Comparison of ENCODE assay signal across 8 cellular contexts in the genomic region with DNA sequence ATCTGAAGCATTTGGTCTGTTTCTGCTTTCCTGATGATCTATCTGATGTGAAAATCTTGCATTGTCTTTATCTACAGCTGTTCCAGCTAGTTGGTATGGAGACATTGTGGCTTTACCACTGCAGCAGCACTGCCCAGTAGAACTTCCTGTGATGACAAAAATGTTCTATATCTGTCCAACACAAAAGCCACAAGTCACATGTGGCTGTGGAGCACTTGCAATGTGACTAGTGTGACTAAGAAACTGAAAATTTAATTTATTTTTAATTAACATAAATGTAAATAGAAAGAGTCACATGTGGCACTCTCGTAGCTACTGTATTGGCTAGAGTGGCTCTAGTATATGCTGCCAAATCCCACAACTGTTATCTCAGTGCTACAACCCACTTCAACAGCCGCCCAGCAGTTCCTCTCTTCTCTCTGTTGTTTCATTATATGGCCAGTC.
DNase-seq lines count a peak whose midpoint lies in the region; ATAC-seq, FAIRE-seq and TF ChIP-seq lines count a peak whose summit lies in the region.

No MANE protein-coding gene starts in this region.

- H3K4me2 ChIP-seq in K562 (ENCODE audit: insufficient read depth, low read length) = no peak overlapping the region

- POLR2A ChIA-PET in K562 (lab: Yijun Ruan, JAX) = no interaction called here

- H3K9me3 ChIP-seq in K562 (replicated peaks; ENCODE audit: control insufficient read depth, insufficient read depth, low read depth, low read length) (no peaks in the 10 kb centered on the region), ovary (no peaks in the 10 kb centered on the region)

- intact Hi-C loops in K562 (cut with micrococcal nuclease) = no loop called here
- intact Hi-C loops in ovary (cut with DNase I) = no loop called here

- H3K4me1 ChIP-seq in K562 (replicated peaks in 1 of 2; ENCODE audit: control insufficient read depth in 2 of 2, insufficient read depth in 2 of 2, low read length in 2 of 2) (no peaks in the 10 kb centered on the region), ovary (ENCODE audit: insufficient read depth) (peaks cover 1% of the 10 kb centered on the region)

- peak; percentile 77 for DNase-seq in GM06990 (ENCODE audit: extremely low read depth, insufficient read length)
- DNase-seq in HL-60 (ENCODE audit: low read depth in 1 of 2, low spot score in 1 of 2) = peak; percentile 46 to 48
- no peak for DNase-seq in K562 (ENCODE audit: extremely low read depth in 1 of 4, low spot score in 3 of 4)
- no peak for DNase-seq in coronary artery (ENCODE audit: low spot score)
- DNase-seq in COLO668 (lab: John Stamatoyannopoulos, UW; ENCODE audit: unreplicated experiment) = no peak
- no peak for DNase-seq in ovary
- DNase-seq in H7 = no peak

- whole genome bisulfite sequencing in K562 (ENCODE audit: insufficient coverage, low coverage, missing lambda C conversion rate) = 0% methylated on average over 2 of the region's 2 CpGs
- 60 to 70% (median 63%) methylated on average over 2 of the region's 2 CpGs for WGBS in ovary, 3 donors

- CTCF ChIA-PET in K562 (lab: Yijun Ruan, JAX; ENCODE audit: low intra/inter-chr PET ratio) = no interaction called here

- BruUV-seq in K562 (replicated peaks; lab: Mats Ljungman, UMichigan) = no TSS peak

- H3K79me2 ChIP-seq in K562 (ENCODE audit: control insufficient read depth, insufficient read depth, low read length) = no peaks in the 10 kb centered on the region

- no peak for FAIRE-seq in K562 (lab: Jason Lieb, UNC)

- TF ChIP-seq EP300 in K562 (IDR thresholded peaks at IDR 0.05; ENCODE audit: low read length) (no peak), ovary (IDR thresholded peaks at IDR 0.05) (no peak)

- no peak overlapping the region for H3K9ac ChIP-seq in K562 (ENCODE audit: insufficient read depth in 1 of 2, low read depth in 2 of 2, low read length in 2 of 2)

- no peak for TF ChIP-seq RAD21 in K562 (CRISPR knock-in tag; conservative IDR thresholded peaks at IDR 0.05 in 1 of 2, IDR thresholded peaks at IDR 0.05 in 1 of 2)

- H3K36me3 ChIP-seq in GM06990 (ENCODE audit: control insufficient read depth, insufficient read depth, low read length) = no peaks in the 10 kb centered on the region
- no peaks in the 10 kb centered on the region for H3K36me3 ChIP-seq in K562 (ENCODE audit: control insufficient read depth, insufficient read depth, low read length)
- no peaks in the 10 kb centered on the region for H3K36me3 ChIP-seq in ovary
- H3K36me3 ChIP-seq in H7 (replicated peaks; ENCODE audit: control insufficient read depth, insufficient read depth, low read length) = no peaks in the 10 kb centered on the region

- TF ChIP-seq CTCF in GM06990 (IDR thresholded peaks at IDR 0.05; ENCODE audit: insufficient read depth, low read length, poor library complexity, severe bottlenecking) (no peak), HL-60 (IDR thresholded peaks at IDR 0.05; ENCODE audit: insufficient read depth, low read length) (no peak), K562 (IDR thresholded peaks at IDR 0.05 in 2 of 3, conservative IDR thresholded peaks at IDR 0.05 in 1 of 3; ENCODE audit: insufficient read depth in 2 of 3, low read depth in 1 of 3, low read length in 3 of 3) (no peak), coronary artery (IDR thresholded peaks at IDR 0.05) (no peak), ovary (IDR thresholded peaks at IDR 0.05) (no peak)

- no peak overlapping the region for H2AFZ ChIP-seq in K562 (ENCODE audit: low read depth, low read length)

- H3K4me3 ChIP-seq in GM06990 (replicated peaks; ENCODE audit: low read depth, low read length) (no peak overlapping the region), HL-60 (replicated peaks; ENCODE audit: insufficient read depth, low read length) (no peak overlapping the region), K562 (no peak overlapping the region), coronary artery (no peak overlapping the region), ovary (no peak overlapping the region), H7 (ENCODE audit: insufficient read depth, low read depth, low read length) (no peak overlapping the region)

- no peaks in the 10 kb centered on the region for H4K20me1 ChIP-seq in K562 (replicated peaks; ENCODE audit: control insufficient read depth, insufficient read depth, low read length)

- no peaks in the 10 kb centered on the region for H3K9me1 ChIP-seq in K562 (ENCODE audit: control insufficient read depth, insufficient read depth, low read length)

- TF ChIP-seq POLR2A in K562 (conservative IDR thresholded peaks at IDR 0.05) (no peak), ovary (IDR thresholded peaks at IDR 0.05) (no peak)

- H3K27me3 ChIP-seq in GM06990 (replicated peaks; ENCODE audit: control insufficient read depth, insufficient read depth, low read length) (no peaks in the 10 kb centered on the region), HL-60 (ENCODE audit: insufficient read depth, poor library complexity, severe bottlenecking) (no peaks in the 10 kb centered on the region), K562 (ENCODE audit: control insufficient read depth in 2 of 2, insufficient read depth in 2 of 2, low read length in 2 of 2) (no peaks in the 10 kb centered on the region), ovary (no peaks in the 10 kb centered on the region), H7 (ENCODE audit: control insufficient read depth, insufficient read depth, low read length) (no peaks in the 10 kb centered on the region)

- H3K27ac ChIP-seq in HL-60 (replicated peaks) (0 out of 2 replicates have a peak overlapping the region, but pooled peaks have one; percentile 11), K562 (ENCODE audit: extremely low read depth, low read depth, low read length) (no peak overlapping the region), coronary artery (no peak overlapping the region), ovary (no peak overlapping the region)

- ATAC-seq in GM21515 (IDR thresholded peaks at IDR 0.05; ENCODE audit: unreplicated experiment) (peak; percentile 86), K562 (no peak)

- in situ Hi-C loops in K562 (cut with MboI) = no loop called here

TF ChIP-seq in K562, 482 proteins besides CTCF, POLR2A, EP300 and RAD21:
- no peak for TF ChIP-seq ZNF24 (IDR thresholded peaks at IDR 0.05)
- TF ChIP-seq FOSL1 (tag; conservative IDR thresholded peaks at IDR 0.05) = peak; percentile 64
- 0 out of 2 replicates have a peak, but pooled peaks have one; percentile 17 for TF ChIP-seq SPI1 (IDR thresholded peaks at IDR 0.05; ENCODE audit: borderline replicate concordance, low read depth, low read length)
- TF ChIP-seq BHLHE40 (IDR thresholded peaks at IDR 0.05; ENCODE audit: low read length) = peak; percentile 23; the same call in 1 of the 2 replicates

Comparison
In these comparisons a context has a peak if more than half of its experiments do, and no peak if none do; other contexts are left out.
1. DNase-seq: peak in GM06990 (single experiment) and HL-60 (2 of 2); none in K562 (0 of 4), coronary artery (single experiment), COLO668 (single experiment), ovary (0 of 5) and H7 (single experiment).